21 cellular contexts compared by ENCODE assay signal in genomic region chr11:40054631-40055030, GRCh38.
"Had no signal": no experiment of that assay in that cellular context is flagged by ENCODE, and none has a peak within 500 bp of the region (broad histone marks: within the 10 kb centered on the region; RNA-seq: fewer than 3 reads in every experiment).

No MANE protein-coding gene starts in this region.

- H3K9me3 Mint-ChIP-seq: brain had no signal

- H3K4me3 ChIP-seq: left ventricle myocardium inferior, thyroid gland had no signal

- H3K4me1 ChIP-seq: foreskin keratinocyte, left ventricle myocardium inferior, thyroid gland had no signal

- H3K4me1 Mint-ChIP-seq: activated CD4-positive, alpha-beta memory T cell treated with anti-CD3 and anti-CD28 coated beads, Interleukin-2, amount 10 ng/mL, durations not matched to agents 7 days and 5 days; activated CD4-positive, alpha-beta T cell treated with anti-CD3 and anti-CD28 coated beads, Interleukin-2, amount 10 ng/mL, durations not matched to agents 24 days and 14 days; activated CD8-positive, alpha-beta memory T cell treated with anti-CD3 and anti-CD28 coated beads, Interleukin-2, amount 10 ng/mL, durations not matched to agents 7 days and 5 days; brain; mesothelial cell of epicardium; naive thymus-derived CD8-positive, alpha-beta T cell had no signal

- ATAC-seq: activated CD4-positive, CD25-positive, alpha-beta regulatory T cell treated with anti-CD3 and anti-CD28 coated beads, Interleukin-2, amount 50 U/mL, for 24 hours; activated CD8-positive, alpha-beta memory T cell treated with anti-CD3 and anti-CD28 coated beads, Interleukin-2, amount 10 ng/mL, durations not matched to agents 7 days and 5 days; foreskin keratinocyte; naive thymus-derived CD8-positive, alpha-beta T cell had no signal

- H3K36me3 Mint-ChIP-seq: activated CD8-positive, alpha-beta memory T cell treated with anti-CD3 and anti-CD28 coated beads, Interleukin-2, amount 10 ng/mL, durations not matched to agents 7 days and 5 days; brain; mesothelial cell of epicardium had no signal

- H3K9me3 ChIP-seq: thyroid gland had no signal

- H3K27me3 ChIP-seq: foreskin keratinocyte, thyroid gland had no signal

- H3K27ac Mint-ChIP-seq: activated CD4-positive, alpha-beta memory T cell treated with anti-CD3 and anti-CD28 coated beads, Interleukin-2, amount 10 ng/mL, durations not matched to agents 7 days and 5 days; activated CD4-positive, alpha-beta T cell treated with anti-CD3 and anti-CD28 coated beads, Interleukin-2, amount 10 ng/mL, durations not matched to agents 24 days and 14 days; activated CD8-positive, alpha-beta memory T cell treated with anti-CD3 and anti-CD28 coated beads, Interleukin-2, amount 10 ng/mL, durations not matched to agents 7 days and 5 days; brain; mesothelial cell of epicardium; naive thymus-derived CD8-positive, alpha-beta T cell had no signal

- H3K4me3 Mint-ChIP-seq: activated CD4-positive, alpha-beta memory T cell treated with anti-CD3 and anti-CD28 coated beads, Interleukin-2, amount 10 ng/mL, durations not matched to agents 7 days and 5 days; activated CD4-positive, alpha-beta T cell treated with anti-CD3 and anti-CD28 coated beads, Interleukin-2, amount 10 ng/mL, durations not matched to agents 24 days and 14 days; activated CD8-positive, alpha-beta memory T cell treated with anti-CD3 and anti-CD28 coated beads, Interleukin-2, amount 10 ng/mL, durations not matched to agents 7 days and 5 days; brain; mesothelial cell of epicardium; naive thymus-derived CD8-positive, alpha-beta T cell had no signal

- H3K27ac ChIP-seq: foreskin keratinocyte, left ventricle myocardium inferior, thyroid gland, VCaP had no signal

- DNase-seq: activated CD4-positive, alpha-beta memory T cell treated with anti-CD3 and anti-CD28 coated beads, Interleukin-2, amount 10 ng/mL, durations not matched to agents 7 days and 5 days; activated CD4-positive, alpha-beta T cell treated with anti-CD3 and anti-CD28 coated beads, Interleukin-2, amount 10 ng/mL, durations not matched to agents 24 days and 14 days; activated CD8-positive, alpha-beta memory T cell treated with anti-CD3 and anti-CD28 coated beads, Interleukin-2, amount 10 ng/mL, durations not matched to agents 7 days and 5 days; activated gamma-delta T cell; activated naive CD4-positive, alpha-beta T cell treated with anti-CD3 and anti-CD28 coated beads, Interleukin-2, amount 50 U/mL, for 16 hours; activated T-cell treated with anti-CD3 and anti-CD28 coated beads for 4 hours; anterior cingulate cortex; foreskin keratinocyte; hypothalamus; left ventricle myocardium inferior; naive thymus-derived CD8-positive, alpha-beta T cell; retina; stimulated activated CD4-positive, alpha-beta T cell treated with anti-CD3 and anti-CD28 coated beads, Interleukin-2, amount 100 ng/mL, for 48 hours; stimulated activated naive CD4-positive, alpha-beta T cell; SW 1271; T-helper 2 cell; thyroid gland had no signal

- H3K36me3 ChIP-seq: left ventricle myocardium inferior, thyroid gland had no signal

- H3K27me3 Mint-ChIP-seq: activated CD4-positive, alpha-beta memory T cell treated with anti-CD3 and anti-CD28 coated beads, Interleukin-2, amount 10 ng/mL, durations not matched to agents 7 days and 5 days; activated CD4-positive, alpha-beta T cell treated with anti-CD3 and anti-CD28 coated beads, Interleukin-2, amount 10 ng/mL, durations not matched to agents 24 days and 14 days; activated CD8-positive, alpha-beta memory T cell treated with anti-CD3 and anti-CD28 coated beads, Interleukin-2, amount 10 ng/mL, durations not matched to agents 7 days and 5 days; naive thymus-derived CD8-positive, alpha-beta T cell had no signal
